In the genomic region with DNA sequence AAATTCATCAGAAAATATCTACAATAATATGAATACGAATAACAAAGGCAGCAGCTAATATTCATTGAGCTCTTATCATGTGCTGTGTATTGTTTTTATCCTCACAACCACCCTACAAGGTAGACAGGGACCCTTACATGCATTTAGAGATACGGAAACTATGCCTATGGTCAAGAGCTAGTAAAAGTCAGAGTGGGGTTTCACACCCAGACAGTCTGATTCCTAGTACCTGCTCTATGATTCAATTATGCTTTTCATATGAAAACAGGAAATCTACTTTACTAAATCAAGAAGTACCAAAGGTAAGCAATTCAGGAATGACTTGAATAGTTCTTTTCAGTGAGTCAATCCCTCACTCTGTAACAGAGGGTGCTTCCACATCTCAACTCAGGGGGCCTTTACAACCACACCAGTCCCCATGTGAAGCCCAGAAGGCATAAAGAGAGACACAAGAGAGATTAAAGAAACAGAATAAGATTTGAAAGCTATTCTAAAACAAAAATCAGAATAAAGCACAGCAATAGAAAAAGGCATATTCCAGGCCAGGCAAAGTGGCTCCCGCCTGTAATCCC, we compare ENCODE assay signal across 17 cellular contexts.
DNase-seq lines count a peak whose midpoint lies in the region; ATAC-seq and TF ChIP-seq lines count a peak whose summit lies in the region.
"Had no signal": no experiment of that assay in that cellular context is flagged by ENCODE, and none has a peak within 500 bp of the region (broad histone marks: within the 10 kb centered on the region; RNA-seq: fewer than 3 reads in every experiment).

No MANE protein-coding gene starts in this region.

- no peak; the same call in 1 of the 2 replicates for TF ChIP-seq RAD21 in HCT116 (IDR thresholded peaks at IDR 0.05; ENCODE audit: low read depth)

- CTCF ChIA-PET in activated CD4-positive, alpha-beta T cell treated with anti-CD3 and anti-CD28 coated beads for 36 hours (lab: Charles Lee) = interaction anchor here (0.7 to 1.3 kb wide), 3 partner anchors 11 to 117 kb away, joined by 3 to 4 read pairs (median 3); no protein-coding TSS in a partner anchor
- CTCF ChIA-PET in HCT116 (lab: Charles Lee) = interaction anchor here (1.5 kb wide), 2 partner anchors 14 to 1063 kb away, joined by 5 to 6 read pairs; no protein-coding TSS in a partner anchor

- H3K79me2 ChIP-seq in HCT116 (ENCODE audit: insufficient read depth, low read length) = peaks cover 77% of the 10 kb centered on the region

- H3K4me3 ChIP-seq in HCT116 (replicated peaks in 1 of 2; ENCODE audit: low read depth in 1 of 2, low read length in 2 of 2) (peak overlapping the region in 1 of 2 experiments; percentile 4; a peak in 1 of 4 replicates), mesodermal cell (ENCODE audit: extremely low read depth, insufficient read depth, low read length, poor library complexity, severe bottlenecking) (no peak overlapping the region), testis (no peak overlapping the region)
- H3K4me3 ChIP-seq: Peyer's patch, sigmoid colon had no signal

- TF ChIP-seq POLR2A in HCT116 (IDR thresholded peaks at IDR 0.05; ENCODE audit: borderline replicate concordance, extremely low read depth, insufficient read depth, insufficient read length) (no peak), testis (IDR thresholded peaks at IDR 0.05) (no peak)

- peaks cover 87 to 100% of the 10 kb centered on the region in 2 experiments for H3K4me1 ChIP-seq in HCT116 (ENCODE audit: control insufficient read depth in 1 of 2, insufficient read depth in 2 of 2, low read length in 2 of 2)
- peaks cover 31% of the 10 kb centered on the region for H3K4me1 ChIP-seq in mesodermal cell (ENCODE audit: control insufficient read depth, insufficient read depth, low read length, poor library complexity, severe bottlenecking)
- H3K4me1 ChIP-seq in testis = no peaks in the 10 kb centered on the region

- H3K4me3 Mint-ChIP-seq in activated CD4-positive, alpha-beta T cell treated with anti-CD3 and anti-CD28 coated beads for 36 hours = peak overlapping the region; percentile 39
- H3K4me3 Mint-ChIP-seq in activated T-helper 17 cell treated with anti-CD3 and anti-CD28 coated beads, Interleukin-2, amount 50 U/mL, for 72 hours = peak overlapping the region; percentile 80
- H3K4me3 Mint-ChIP-seq: type B pancreatic cell had no signal

- RAD21 ChIA-PET in HCT116 (lab: Charles Lee; ENCODE audit: low non-redundant PET in 1 of 2, low total read pairs in 2 of 2, uncharacterized antibody in 2 of 2, unreplicated experiment in 2 of 2) = interaction anchor here in 1 of 2 experiments (1.3 kb wide), 1 partner anchor 31 kb away, joined by 4 read pairs; no protein-coding TSS in a partner anchor

- H3K27ac ChIP-seq in HCT116 (ENCODE audit: low read depth, low read length) (peak overlapping the region; percentile 98), mesodermal cell (ENCODE audit: low read depth, low read length, severe bottlenecking) (peak overlapping the region; percentile 33), testis (peak overlapping the region in 1 of 2 donors; percentile 67)
- H3K27ac ChIP-seq: Peyer's patch, sigmoid colon had no signal

- peak; percentile 32 for DNase-seq in activated CD4-positive, alpha-beta T cell treated with anti-CD3 and anti-CD28 coated beads for 36 hours
- no peak for DNase-seq in activated CD4-positive, alpha-beta T cell treated with anti-CD3 and anti-CD28 coated beads for 1 hour
- no peak for DNase-seq in HCT116 (ENCODE audit: low read depth, low spot score)
- DNase-seq in ureter (ENCODE audit: low spot score) = no peak
- no peak for DNase-seq in superior temporal gyrus (ENCODE audit: extremely low spot score)
- no peak for DNase-seq in testis
- DNase-seq: COR-L47; glutamatergic neuron; left cardiac atrium; naive thymus-derived CD4-positive, alpha-beta T cell; NCI-H1417; NCI-H446 treated with DMSO at 0.1 percent for 48 hours; Peyer's patch; sigmoid colon had no signal

- no peaks in the 10 kb centered on the region for H3K9me3 Mint-ChIP-seq in activated CD4-positive, alpha-beta T cell treated with anti-CD3 and anti-CD28 coated beads for 36 hours (ENCODE audit: low read depth)
- peaks cover 4% of the 10 kb centered on the region for H3K9me3 Mint-ChIP-seq in activated T-helper 17 cell treated with anti-CD3 and anti-CD28 coated beads, Interleukin-2, amount 50 U/mL, for 72 hours
- H3K9me3 Mint-ChIP-seq: naive thymus-derived CD4-positive, alpha-beta T cell; type B pancreatic cell had no signal

- TSS peak; percentile 95 for BruUV-seq in HCT116 (replicated peaks; lab: Mats Ljungman, UMichigan)

- 100% methylated on average over 1 of the region's 3 CpGs for WGBS in mesodermal cell (ENCODE audit: insufficient coverage in 2 of 2), 2 experiments
- WGBS in testis, 2 donors = 89 to 92% methylated on average over 3 of the region's 3 CpGs

- H3K27ac Mint-ChIP-seq in activated CD4-positive, alpha-beta T cell treated with anti-CD3 and anti-CD28 coated beads for 36 hours = peak overlapping the region; percentile 72
- H3K27ac Mint-ChIP-seq in activated T-helper 17 cell treated with anti-CD3 and anti-CD28 coated beads, Interleukin-2, amount 50 U/mL, for 72 hours = peak overlapping the region; percentile 98
- H3K27ac Mint-ChIP-seq: type B pancreatic cell had no signal

- peaks cover 36% of the 10 kb centered on the region for H3K4me1 Mint-ChIP-seq in activated CD4-positive, alpha-beta T cell treated with anti-CD3 and anti-CD28 coated beads for 36 hours
- H3K4me1 Mint-ChIP-seq in activated T-helper 17 cell treated with anti-CD3 and anti-CD28 coated beads, Interleukin-2, amount 50 U/mL, for 72 hours = peaks cover 28% of the 10 kb centered on the region

- no peak overlapping the region for H2AFZ ChIP-seq in HCT116 (ENCODE audit: low read depth, low read length, poor library complexity, severe bottlenecking)

- no peaks in the 10 kb centered on the region for H3K27me3 Mint-ChIP-seq in activated CD4-positive, alpha-beta T cell treated with anti-CD3 and anti-CD28 coated beads for 36 hours
- no peaks in the 10 kb centered on the region for H3K27me3 Mint-ChIP-seq in activated T-helper 17 cell treated with anti-CD3 and anti-CD28 coated beads, Interleukin-2, amount 50 U/mL, for 72 hours
- H3K27me3 Mint-ChIP-seq: naive thymus-derived CD4-positive, alpha-beta T cell; type B pancreatic cell had no signal

- H4K20me1 ChIP-seq in HCT116 (ENCODE audit: insufficient read depth) = no peaks in the 10 kb centered on the region

- H3K9me3 ChIP-seq in HCT116 (ENCODE audit: control insufficient read depth in 1 of 2, insufficient read depth in 1 of 2, low read depth in 1 of 2, low read length in 2 of 2) (no peaks in the 10 kb centered on the region), mesodermal cell (ENCODE audit: control insufficient read depth, low read length) (no peaks in the 10 kb centered on the region), testis (no peaks in the 10 kb centered on the region)
- H3K9me3 ChIP-seq: Peyer's patch, sigmoid colon had no signal

- H3K36me3 Mint-ChIP-seq in activated CD4-positive, alpha-beta T cell treated with anti-CD3 and anti-CD28 coated beads for 36 hours (ENCODE audit: low read depth) = peaks cover 2% of the 10 kb centered on the region
- H3K36me3 Mint-ChIP-seq in activated T-helper 17 cell treated with anti-CD3 and anti-CD28 coated beads, Interleukin-2, amount 50 U/mL, for 72 hours (ENCODE audit: low read depth) = peaks cover 7% of the 10 kb centered on the region

- H3K27me3 ChIP-seq in HCT116 (ENCODE audit: insufficient read depth, low read length) = no peaks in the 10 kb centered on the region
- no peaks in the 10 kb centered on the region for H3K27me3 ChIP-seq in testis
- H3K27me3 ChIP-seq: Peyer's patch, sigmoid colon had no signal

- peak; percentile 97 for ATAC-seq in activated CD4-positive, alpha-beta T cell treated with anti-CD3 and anti-CD28 coated beads for 36 hours
- ATAC-seq in HCT116 = peak; percentile 46
- peak; percentile 94 for ATAC-seq in activated T-helper 17 cell treated with anti-CD3 and anti-CD28 coated beads, Interleukin-2, amount 50 U/mL, for 72 hours (replicated peaks)
- ATAC-seq: naive thymus-derived CD4-positive, alpha-beta T cell had no signal

- H3K4me2 ChIP-seq in HCT116 (ENCODE audit: low read length) = peak overlapping the region; percentile 57

- POLR2A ChIA-PET in activated CD4-positive, alpha-beta T cell treated with anti-CD3 and anti-CD28 coated beads for 36 hours (lab: Charles Lee) = interaction anchor here (0.5 kb wide), 1 partner anchor 136 kb away, joined by 5 read pairs; no protein-coding TSS in a partner anchor
- POLR2A ChIA-PET in HCT116 (lab: Charles Lee) = interaction anchor here (0.7 to 3.7 kb wide), 18 partner anchors 8 to 633 kb away, joined by 3 to 26 read pairs (median 4); no protein-coding TSS in a partner anchor

- intact Hi-C loops in activated CD4-positive, alpha-beta T cell treated with anti-CD3 and anti-CD28 coated beads for 36 hours (cut with DNase I, micrococcal nuclease) = loop anchor here (1.0 to 10.0 kb wide), 9 partner anchors 51 to 1061 kb away; no protein-coding TSS in a partner anchor
- intact Hi-C loops in HCT116 (cut with micrococcal nuclease) = loop anchor here (2.0 to 10.0 kb wide), 5 partner anchors 41 to 249 kb away; no protein-coding TSS in a partner anchor
- intact Hi-C loops in testis (cut with DNase I; ENCODE audit: low total_unique reads) = no loop called here

- H3K36me3 ChIP-seq in HCT116 (ENCODE audit: control insufficient read depth in 1 of 2, insufficient read depth in 2 of 2, low read length in 2 of 2) = no peaks in the 10 kb centered on the region
- H3K36me3 ChIP-seq in mesodermal cell (ENCODE audit: control insufficient read depth, insufficient read depth, low read length) = no peaks in the 10 kb centered on the region
- H3K36me3 ChIP-seq in testis (ENCODE audit: low read depth, missing control alignments) = no peaks in the 10 kb centered on the region
- H3K36me3 ChIP-seq: Peyer's patch, sigmoid colon had no signal

- peak overlapping the region; percentile 62 for H3K9ac ChIP-seq in HCT116 (ENCODE audit: low read length)

- TF ChIP-seq CTCF in HCT116 (IDR thresholded peaks at IDR 0.05 in 2 of 3, conservative IDR thresholded peaks at IDR 0.05 in 1 of 3; ENCODE audit: borderline replicate concordance in 1 of 3, insufficient read depth in 1 of 3, low read depth in 2 of 3, low read length in 2 of 3) (no peak), testis (IDR thresholded peaks at IDR 0.05) (no peak)

- no peaks in the 10 kb centered on the region for H3K9me2 ChIP-seq in HCT116 (ENCODE audit: insufficient read depth)

TF ChIP-seq in HCT116, 20 proteins besides CTCF, POLR2A, EP300 and RAD21:
- no peak for TF ChIP-seq POLR2AphosphoS5 (IDR thresholded peaks at IDR 0.05; ENCODE audit: low read depth, low read length)
- 0 out of 2 replicates have a peak, but pooled peaks have one; percentile 32 for TF ChIP-seq CEBPB (IDR thresholded peaks at IDR 0.05; ENCODE audit: low read depth)

Comparison
In these comparisons a context has a peak if more than half of its experiments do, and no peak if none do; other contexts are left out.
1. ATAC-seq: peak in every context shown above with its lines; median percentile 97 in activated CD4-positive, alpha-beta T cell treated with anti-CD3 and anti-CD28 coated beads for 36 hours; 94 in activated T-helper 17 cell treated with anti-CD3 and anti-CD28 coated beads, Interleukin-2, amount 50 U/mL, for 72 hours; 46 in HCT116.